ENCODE assay signal across 9 cellular contexts in genomic region chr5:68435611-68436010, GRCh38.
DNase-seq lines count a peak whose midpoint lies in the region; ATAC-seq lines count a peak whose summit lies in the region.
"Had no signal": no experiment of that assay in that cellular context is flagged by ENCODE, and none has a peak within 500 bp of the region (broad histone marks: within the 10 kb centered on the region; RNA-seq: fewer than 3 reads in every experiment).

No MANE protein-coding gene starts in this region.

- peaks cover 37 to 62% of the 10 kb centered on the region in 2 donors for H3K4me1 Mint-ChIP-seq in immature natural killer cell
- H3K4me1 Mint-ChIP-seq in stimulated activated memory B cell treated with anti-CD40 and anti-IgM and Interleukin-4, amounts not matched to agents 10 μg/mL and 1 μg/mL and 100 μg/mL, for 72 hours: peaks cover 46% of the 10 kb centered on the region

- peak overlapping the region in 5 of 6 donors; percentile 74 to 94 (median 92) for H3K27ac Mint-ChIP-seq in immature natural killer cell
- peak overlapping the region; percentile 85 for H3K27ac Mint-ChIP-seq in stimulated activated memory B cell treated with anti-CD40 and anti-IgM and Interleukin-4, amounts not matched to agents 10 μg/mL and 1 μg/mL and 100 μg/mL, for 72 hours

- DNase-seq in KBM-7 (peak; percentile 55), SKM-1 (lab: John Stamatoyannopoulos, UW; ENCODE audit: unreplicated experiment) (peak; percentile 53), immature natural killer cell (no peak), AG08396 (ENCODE audit: low spot score) (no peak), NCI-H345 (lab: John Stamatoyannopoulos, UW) (no peak), NCI-H1092 treated with DMSO at 0.1 percent for 48 hours (lab: John Stamatoyannopoulos, UW) (no peak)
- DNase-seq: NCI-H1417, T-helper 9 cell had no signal

- in situ Hi-C loops in KBM-7 (cut with MboI; ENCODE audit: low pct_unique_long_range_greater_than_20kb, low sequenced_read_pairs): no loop called here

- peak overlapping the region in 1 of 5 donors; percentile 34 for H3K4me3 Mint-ChIP-seq in immature natural killer cell
- no peak overlapping the region for H3K4me3 Mint-ChIP-seq in stimulated activated memory B cell treated with anti-CD40 and anti-IgM and Interleukin-4, amounts not matched to agents 10 μg/mL and 1 μg/mL and 100 μg/mL, for 72 hours

- H3K36me3 Mint-ChIP-seq in immature natural killer cell: no peaks in the 10 kb centered on the region
- no peaks in the 10 kb centered on the region for H3K36me3 Mint-ChIP-seq in stimulated activated memory B cell treated with anti-CD40 and anti-IgM and Interleukin-4, amounts not matched to agents 10 μg/mL and 1 μg/mL and 100 μg/mL, for 72 hours

- H3K27me3 Mint-ChIP-seq in immature natural killer cell (ENCODE audit: low read depth in 3 of 3): peaks cover 0 to 5% (median 4%) of the 10 kb centered on the region in 3 donors
- no peaks in the 10 kb centered on the region for H3K27me3 Mint-ChIP-seq in stimulated activated memory B cell treated with anti-CD40 and anti-IgM and Interleukin-4, amounts not matched to agents 10 μg/mL and 1 μg/mL and 100 μg/mL, for 72 hours

- peak; percentile 59 for ATAC-seq in stimulated activated memory B cell treated with anti-CD40 and anti-IgM and Interleukin-4, amounts not matched to agents 10 μg/mL and 1 μg/mL and 100 μg/mL, for 72 hours

- no peaks in the 10 kb centered on the region for H3K9me3 Mint-ChIP-seq in immature natural killer cell
- no peaks in the 10 kb centered on the region for H3K9me3 Mint-ChIP-seq in stimulated activated memory B cell treated with anti-CD40 and anti-IgM and Interleukin-4, amounts not matched to agents 10 μg/mL and 1 μg/mL and 100 μg/mL, for 72 hours

Comparison
In these comparisons a context has a peak if more than half of its experiments do, and no peak if none do; other contexts are left out.
1. DNase-seq: peak in KBM-7 (single experiment) and SKM-1 (single experiment); none in immature natural killer cell (0 of 3), AG08396 (single experiment), NCI-H345 (single experiment) and NCI-H1092 treated with DMSO at 0.1 percent for 48 hours (single experiment).